23 cellular contexts compared by ENCODE assay signal in the genomic region with DNA sequence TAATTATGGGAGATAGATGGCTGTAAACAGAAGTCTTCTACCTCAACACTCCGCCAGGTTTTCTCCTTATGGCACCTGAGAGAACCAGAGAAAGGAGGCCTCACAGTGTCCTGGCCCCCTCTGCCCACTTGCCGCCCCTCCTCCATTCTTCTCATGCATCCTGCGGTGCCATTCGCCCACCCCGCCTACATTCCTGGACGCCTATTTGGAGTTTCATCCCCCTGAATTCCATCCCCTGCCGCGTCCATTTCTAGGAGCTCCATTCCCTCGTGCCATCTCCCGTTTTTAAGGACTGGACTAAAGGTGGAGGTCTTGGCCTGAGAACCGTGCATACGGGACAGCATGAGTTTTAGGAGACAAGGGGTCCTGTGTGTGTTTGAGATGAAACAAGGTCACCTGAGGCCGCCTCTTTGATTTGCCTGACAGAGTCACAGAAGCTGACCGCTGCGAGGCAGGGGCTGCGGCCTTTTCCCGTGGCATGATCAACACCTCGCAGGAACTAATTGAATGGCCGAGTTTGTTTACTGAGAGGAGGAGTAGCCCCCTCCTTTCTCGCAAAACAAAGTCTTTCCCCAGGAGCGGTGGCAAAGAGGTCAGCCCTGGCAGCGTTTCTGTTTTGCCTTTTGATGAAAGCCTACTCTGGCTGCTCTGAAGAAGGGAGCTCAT.
DNase-seq lines count a peak whose midpoint lies in the region; ATAC-seq, FAIRE-seq and TF ChIP-seq lines count a peak whose summit lies in the region.
"Had no signal": no experiment of that assay in that cellular context is flagged by ENCODE, and none has a peak within 500 bp of the region (broad histone marks: within the 10 kb centered on the region; RNA-seq: fewer than 3 reads in every experiment).

No MANE protein-coding gene starts in this region.

- 0 out of 4 replicates have a peak, but pooled peaks cover 0 to 2% of the 10 kb centered on the region in 2 experiments for H3K9me3 ChIP-seq in H1 (ENCODE audit: insufficient read depth in 2 of 2, low read depth in 1 of 2, low read length in 1 of 2)
- no peaks in the 10 kb centered on the region for H3K9me3 ChIP-seq in neural progenitor cell (ENCODE audit: low read depth)
- H3K9me3 ChIP-seq: breast epithelium, heart left ventricle, lower lobe of right lung, ovary had no signal

- H4K91ac ChIP-seq in H1 (replicated peaks; ENCODE audit: insufficient read length, low read length): no peak overlapping the region

- no peak overlapping the region for H3K23ac ChIP-seq in H1 (ENCODE audit: insufficient read length)

- H3K56ac ChIP-seq in H1 (replicated peaks; ENCODE audit: insufficient read length, low read depth, low read length): no peak overlapping the region

- H4K20me1 ChIP-seq in GM23338 (replicated peaks; ENCODE audit: insufficient read depth) (no peaks in the 10 kb centered on the region), H1 (replicated peaks in 1 of 2; ENCODE audit: control insufficient read depth in 1 of 2, insufficient read depth in 2 of 2, low read length in 2 of 2) (no peaks in the 10 kb centered on the region), neural progenitor cell (ENCODE audit: low read depth) (no peaks in the 10 kb centered on the region)

- no peaks in the 10 kb centered on the region for H3K27me3 ChIP-seq in GM23338 (ENCODE audit: insufficient read depth)
- no peaks in the 10 kb centered on the region; a peak in 4 of 7 replicates for H3K27me3 ChIP-seq in H1 (replicated peaks in 1 of 4; ENCODE audit: control insufficient read depth in 3 of 4, extremely low read depth in 1 of 4, insufficient read depth in 3 of 4, low read length in 3 of 4)
- H3K27me3 ChIP-seq in neural progenitor cell: peaks cover 41% of the 10 kb centered on the region
- H3K27me3 ChIP-seq: breast epithelium, ovary had no signal

- peaks cover 6% of the 10 kb centered on the region for H3K9me3 Mint-ChIP-seq in GM23338
- H3K9me3 Mint-ChIP-seq in neural progenitor cell: no peaks in the 10 kb centered on the region
- H3K9me3 Mint-ChIP-seq: T-helper 1 cell treated with Interleukin-12 subunit alpha and Interleukin-12 subunit beta and Interleukin-4 antibody, amounts not matched to agents 30 μg/mL and 1 μg/mL, for 36 hours had no signal

- H2AFZ ChIP-seq in GM23338: peak overlapping the region; percentile 81
- H2AFZ ChIP-seq in H1 (ENCODE audit: low read length): 0 out of 2 replicates have a peak overlapping the region, but pooled peaks have one; percentile 13
- no peak overlapping the region for H2AFZ ChIP-seq in neural progenitor cell (replicated peaks)

- CTCF ChIA-PET in H1 (lab: Charles Lee; ENCODE audit: partially characterized antibody): interaction anchor here (0.6 to 11.1 kb wide), 19 partner anchors 10 to 733 kb away, joined by 3 to 142 read pairs (median 3); no protein-coding TSS in a partner anchor

- H2BK15ac ChIP-seq in H1 (ENCODE audit: low read length): no peak overlapping the region

- peak; percentile 65 for FAIRE-seq in H1 (lab: Jason Lieb, UNC)
- FAIRE-seq: endothelial cell of umbilical vein, G401.6, islet of Langerhans had no signal

- TF ChIP-seq RAD21 in H1 (IDR thresholded peaks at IDR 0.05 in 1 of 2, conservative IDR thresholded peaks at IDR 0.05 in 1 of 2; ENCODE audit: low read depth in 2 of 2, low read length in 2 of 2): no peak

- WGBS in H1 (ENCODE audit: extremely low coverage in 1 of 2, insufficient coverage in 1 of 2, insufficient read length in 1 of 2, insufficient replicate concordance in 2 of 2, low coverage in 1 of 2, low lambda C conversion rate in 2 of 2, missing lambda C conversion rate in 1 of 2), 2 experiments: 31% methylated on average over 22 of the region's 22 CpGs; no CpG with 5 or more reads in 1 of the 2 experiments

- no peak overlapping the region for H3K14ac ChIP-seq in H1 (ENCODE audit: insufficient read length)

- no peaks in the 10 kb centered on the region for H3K36me3 Mint-ChIP-seq in GM23338 (ENCODE audit: low read depth)
- peaks cover 3% of the 10 kb centered on the region for H3K36me3 Mint-ChIP-seq in neural progenitor cell
- H3K36me3 Mint-ChIP-seq: CD14-positive monocyte had no signal

- H3F3A ChIP-seq in GM23338 (replicated peaks; ENCODE audit: low read depth) (no peaks in the 10 kb centered on the region), neural progenitor cell (ENCODE audit: low read depth) (peaks cover 41% of the 10 kb centered on the region)

- TF ChIP-seq CTCF in GM23338 (conservative IDR thresholded peaks at IDR 0.05; ENCODE audit: low read depth in 2 of 2) (no peak), H1 (IDR thresholded peaks at IDR 0.05; ENCODE audit: control extremely low read depth in 1 of 3, insufficient read depth in 1 of 3, low read depth in 1 of 3, low read length in 3 of 3) (no peak), neural progenitor cell (IDR thresholded peaks at IDR 0.05) (no peak)

- H3K4me1 Mint-ChIP-seq in GM23338: peaks cover 32% of the 10 kb centered on the region
- peaks cover 75% of the 10 kb centered on the region for H3K4me1 Mint-ChIP-seq in neural progenitor cell

- H3K27ac ChIP-seq in GM23338 (ENCODE audit: low read depth): peak overlapping the region; percentile 84; the same call in 1 of the 2 replicates
- no peak overlapping the region for H3K27ac ChIP-seq in H1 (ENCODE audit: low read depth, low read length)
- H3K27ac ChIP-seq in neural progenitor cell: peak overlapping the region; percentile 48
- H3K27ac ChIP-seq: breast epithelium, heart left ventricle, lower lobe of right lung, ovary had no signal

- 0 out of 3 replicates have a peak overlapping the region, but pooled peaks have one; percentile 1 for H3K4me3 Mint-ChIP-seq in GM23338
- H3K4me3 Mint-ChIP-seq in neural progenitor cell: peak overlapping the region; percentile 48
- H3K4me3 Mint-ChIP-seq: CD14-positive monocyte; T-helper 1 cell treated with Interleukin-12 subunit alpha and Interleukin-12 subunit beta and Interleukin-4 antibody, amounts not matched to agents 30 μg/mL and 1 μg/mL, for 36 hours had no signal

- TF ChIP-seq EP300 in H1 (IDR thresholded peaks at IDR 0.05; ENCODE audit: borderline replicate concordance in 1 of 2, low read depth in 2 of 2, low read length in 2 of 2): no peak

- H3K9ac ChIP-seq in H1 (replicated peaks in 1 of 4; ENCODE audit: extremely low read depth in 1 of 4, low read depth in 3 of 4, low read length in 3 of 4) (no peak overlapping the region), neural progenitor cell (no peak overlapping the region)

- H3K4ac ChIP-seq in H1 (replicated peaks; ENCODE audit: insufficient read length, low read depth, low read length): no peak overlapping the region

- H3K79me2 ChIP-seq in GM23338 (replicated peaks; ENCODE audit: insufficient read depth): no peaks in the 10 kb centered on the region
- no peaks in the 10 kb centered on the region for H3K79me2 ChIP-seq in H1 (ENCODE audit: control insufficient read depth in 1 of 2, insufficient read depth in 2 of 2, low read length in 2 of 2)
- H3K79me2 ChIP-seq in neural progenitor cell (ENCODE audit: low read depth): no peaks in the 10 kb centered on the region

- no peak overlapping the region for H2BK120ac ChIP-seq in H1 (replicated peaks; ENCODE audit: low read depth, low read length)

- H3K4me2 ChIP-seq in GM23338: peak overlapping the region; percentile 71
- H3K4me2 ChIP-seq in H1 (ENCODE audit: insufficient read depth in 1 of 2, low read depth in 2 of 2, low read length in 2 of 2): peak overlapping the region; percentile 29 to 53
- H3K4me2 ChIP-seq in neural progenitor cell: peak overlapping the region; percentile 52

- peak overlapping the region; percentile 21; the same call in 1 of the 2 replicates for H2BK12ac ChIP-seq in H1 (ENCODE audit: low read depth, low read length)

- POLR2A ChIA-PET in H1 (lab: Charles Lee; ENCODE audit: partially characterized antibody): no interaction called here

- H3K4me1 ChIP-seq in GM23338 (ENCODE audit: insufficient read depth) (peaks cover 25% of the 10 kb centered on the region), H1 (replicated peaks in 1 of 4; ENCODE audit: control insufficient read depth in 3 of 4, insufficient read depth in 4 of 4, low read length in 3 of 4) (peaks cover 7 to 13% (median 9%) of the 10 kb centered on the region in 4 experiments), neural progenitor cell (peaks cover 55% of the 10 kb centered on the region)
- H3K4me1 ChIP-seq: breast epithelium, heart left ventricle, lower lobe of right lung had no signal

- H3K36me3 ChIP-seq in GM23338 (ENCODE audit: insufficient read depth) (no peaks in the 10 kb centered on the region), H1 (ENCODE audit: control insufficient read depth in 2 of 4, insufficient read depth in 4 of 4, low read length in 3 of 4) (no peaks in the 10 kb centered on the region), neural progenitor cell (no peaks in the 10 kb centered on the region)
- H3K36me3 ChIP-seq: breast epithelium, heart left ventricle, lower lobe of right lung, ovary had no signal

- no peak for TF ChIP-seq POLR2A in H1 (IDR thresholded peaks at IDR 0.05; ENCODE audit: control extremely low read depth in 1 of 2, low read depth in 2 of 2, low read length in 2 of 2)

- 0 out of 2 replicates have a peak overlapping the region, but pooled peaks have one; percentile 9 for H2BK20ac ChIP-seq in H1 (ENCODE audit: low read length)

- no peak overlapping the region for H3K4me3 ChIP-seq in GM23338
- H3K4me3 ChIP-seq in H1 (ENCODE audit: extremely low read depth in 1 of 4, insufficient read depth in 2 of 4, low read depth in 3 of 4, low read length in 4 of 4): peak overlapping the region in 2 of 4 experiments; percentile 16 to 32; a peak in 3 of 8 replicates
- H3K4me3 ChIP-seq in neural progenitor cell: peak overlapping the region; percentile 8
- H3K4me3 ChIP-seq: breast epithelium, heart left ventricle, lower lobe of right lung, ovary had no signal

- H3K9me2 ChIP-seq in GM23338 (ENCODE audit: insufficient read depth): no peaks in the 10 kb centered on the region; the same call in 1 of the 2 replicates

- ATAC-seq in GM23338 (peak; percentile 84), HG03432 (IDR thresholded peaks at IDR 0.05; ENCODE audit: unreplicated experiment) (no peak), HG02610 (IDR thresholded peaks at IDR 0.05; ENCODE audit: unreplicated experiment) (no peak), HG03520 (IDR thresholded peaks at IDR 0.05; ENCODE audit: unreplicated experiment) (no peak)
- ATAC-seq: heart left ventricle, lower lobe of right lung had no signal

- H4K8ac ChIP-seq in H1 (ENCODE audit: extremely low read depth, insufficient read depth, low read length): no peak overlapping the region

- peak overlapping the region; percentile 48; the same call in 1 of the 2 replicates for H2BK5ac ChIP-seq in H1 (ENCODE audit: low read depth, low read length)

- H2AK5ac ChIP-seq in H1 (ENCODE audit: low read depth, low read length): no peak overlapping the region

- DNase-seq in GM23338 (ENCODE audit: low spot score) (peak; percentile 49), NCI-H146 treated with DMSO at 0.1 percent for 48 hours (lab: John Stamatoyannopoulos, UW; ENCODE audit: unreplicated experiment) (peak; percentile 93), H1 (ENCODE audit: low read depth in 1 of 2, low spot score in 2 of 2) (no peak), neural progenitor cell (ENCODE audit: low spot score) (peak; percentile 82), GF-D8 (lab: John Stamatoyannopoulos, UW) (no peak)
- DNase-seq: activated CD4-positive, alpha-beta T cell treated with anti-CD3 and anti-CD28 coated beads, Interleukin-2, amount 50 U/mL, for 4 hours; activated CD8-positive, alpha-beta memory T cell treated with anti-CD3 and anti-CD28 coated beads, Interleukin-2, amount 50 U/mL, for 48 hours; activated effector memory CD4-positive, alpha-beta T cell treated with Interleukin-2 at 50 U/mL for 16 hours; cortex of kidney; heart left ventricle; lower lobe of right lung; NCI-H526 treated with DMSO at 0.1 percent for 48 hours; ovary; SHP77 treated with DMSO at 0.1 percent for 48 hours had no signal

- H4K5ac ChIP-seq in H1 (ENCODE audit: insufficient read length, low read depth, low read length): no peak overlapping the region

- H3K27me3 Mint-ChIP-seq in GM23338 (ENCODE audit: insufficient read depth, low read depth, poor library complexity): peaks cover 21% of the 10 kb centered on the region
- peaks cover 16% of the 10 kb centered on the region for H3K27me3 Mint-ChIP-seq in neural progenitor cell (ENCODE audit: insufficient read depth, low read depth)

- H3K79me1 ChIP-seq in H1 (ENCODE audit: low read depth, low read length): no peaks in the 10 kb centered on the region

- H3K18ac ChIP-seq in H1 (ENCODE audit: extremely low read depth, low read length): no peak overlapping the region

- no peaks in the 10 kb centered on the region; the same call in 1 of the 2 replicates for H3K23me2 ChIP-seq in H1 (ENCODE audit: low read depth, low read length)

- H3K27ac Mint-ChIP-seq in GM23338 (no peak overlapping the region), neural progenitor cell (peak overlapping the region; percentile 95)
- H3K27ac Mint-ChIP-seq: T-helper 1 cell treated with Interleukin-12 subunit alpha and Interleukin-12 subunit beta and Interleukin-4 antibody, amounts not matched to agents 30 μg/mL and 1 μg/mL, for 36 hours had no signal

Comparison
In these comparisons a context has a peak if more than half of its experiments do, and no peak if none do; other contexts are left out.
1. DNase-seq: peak in GM23338 (single experiment), NCI-H146 treated with DMSO at 0.1 percent for 48 hours (single experiment) and neural progenitor cell (single experiment); none in H1 (0 of 2) and GF-D8 (single experiment).
2. Peak in every context shown above with its lines, with median percentiles within 50 percentile points of each other: H3K4me2 ChIP-seq.